ENCODE assay signal across 1 cellular context in the genomic region with DNA sequence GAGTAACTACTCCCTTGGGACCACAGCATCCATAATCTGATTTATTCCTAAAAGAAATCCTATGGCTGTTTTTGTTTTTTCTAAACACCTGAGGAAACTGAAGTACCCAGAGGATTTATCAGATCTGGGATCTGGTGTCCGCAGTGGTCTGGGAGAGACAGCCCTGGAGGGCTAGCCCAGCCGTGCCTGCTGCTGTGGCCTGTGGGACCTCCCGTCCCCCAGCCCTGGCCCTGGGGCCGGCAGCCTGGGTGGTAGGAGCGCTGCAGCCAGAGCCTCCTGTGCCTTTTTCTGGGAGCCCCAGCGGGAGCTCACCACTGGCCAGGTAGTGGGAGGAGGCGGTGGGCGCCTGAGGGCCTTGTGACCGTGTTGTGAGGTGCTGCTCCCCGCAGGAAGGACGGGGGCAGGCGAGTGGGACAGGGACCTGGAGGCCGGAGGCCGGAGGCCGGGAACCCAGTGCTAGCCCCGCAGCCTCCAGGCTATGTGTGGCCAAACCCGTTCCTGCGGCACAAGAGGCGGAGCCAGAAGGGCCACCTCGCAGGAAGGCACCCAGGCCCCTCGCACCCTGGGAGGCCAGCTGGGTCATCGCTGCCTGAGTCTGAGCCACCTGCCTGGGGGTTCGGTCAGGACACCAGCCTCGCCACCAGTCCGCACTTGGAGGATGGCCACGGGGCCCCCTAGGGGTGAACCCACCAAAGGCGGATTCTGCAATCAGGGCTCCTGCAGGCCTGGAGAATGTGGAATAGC.
TF ChIP-seq lines count a peak whose summit lies in the region.

No MANE protein-coding gene starts in this region.

TF ChIP-seq in H1, 55 proteins besides CTCF, POLR2A, EP300 and RAD21:
- 0 out of 2 replicates have a peak, but pooled peaks have one; percentile 6 for TF ChIP-seq TEAD4 (IDR thresholded peaks at IDR 0.05; ENCODE audit: low read depth, low read length)
- TF ChIP-seq YY1 (IDR thresholded peaks at IDR 0.05; ENCODE audit: low read depth, low read length): no peak
- peak; percentile 59; the same call in 1 of the 2 replicates for TF ChIP-seq KDM1A (IDR thresholded peaks at IDR 0.05; ENCODE audit: borderline replicate concordance, low read length)
